In the genomic region with DNA sequence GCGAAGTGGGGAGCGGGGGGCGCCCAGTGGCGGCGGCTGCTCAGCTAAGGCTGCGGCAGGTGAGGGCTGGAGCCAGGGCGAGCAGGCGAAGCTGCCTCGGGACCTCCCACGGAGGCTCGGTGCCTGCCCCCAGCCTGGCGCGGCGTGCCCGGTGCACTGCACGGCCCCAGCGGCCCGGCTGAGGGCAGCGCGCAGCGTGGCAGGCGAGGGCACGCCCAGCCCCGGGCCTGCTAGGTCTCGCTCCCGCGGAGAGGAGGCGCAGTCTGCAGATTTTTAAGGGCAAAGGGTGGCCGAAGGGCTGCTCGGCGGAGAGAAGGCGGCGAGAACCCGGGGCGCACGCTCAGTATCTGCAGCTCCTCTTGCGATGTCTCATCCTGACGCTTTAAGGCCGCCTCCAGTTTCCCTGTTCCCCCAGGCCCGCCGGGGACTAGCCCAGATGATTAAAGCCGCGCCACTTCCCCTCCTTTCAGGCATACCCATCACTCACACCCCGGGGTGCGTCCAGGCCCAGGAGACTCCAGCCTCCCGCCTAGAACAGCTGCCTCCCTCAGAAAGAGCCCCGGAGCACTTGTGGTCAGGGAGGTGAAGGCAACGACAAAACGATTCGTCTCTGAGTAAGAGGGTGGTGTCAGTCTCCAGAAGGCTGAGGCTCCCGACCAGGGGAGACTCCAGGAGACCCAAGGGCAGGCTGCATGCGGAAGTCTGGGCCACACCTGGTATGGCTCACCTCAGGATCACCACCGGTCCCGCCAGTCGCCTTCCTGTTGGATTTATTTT, we compare ENCODE assay signal across 8 cellular contexts. TPM values are rescaled to one million over a fixed set of nuclear protein-coding genes. Genes with fewer than 3 reads are reported as not detected.
DNase-seq lines count a peak whose midpoint lies in the region; ATAC-seq and TF ChIP-seq lines count a peak whose summit lies in the region.

A gene with protein sequence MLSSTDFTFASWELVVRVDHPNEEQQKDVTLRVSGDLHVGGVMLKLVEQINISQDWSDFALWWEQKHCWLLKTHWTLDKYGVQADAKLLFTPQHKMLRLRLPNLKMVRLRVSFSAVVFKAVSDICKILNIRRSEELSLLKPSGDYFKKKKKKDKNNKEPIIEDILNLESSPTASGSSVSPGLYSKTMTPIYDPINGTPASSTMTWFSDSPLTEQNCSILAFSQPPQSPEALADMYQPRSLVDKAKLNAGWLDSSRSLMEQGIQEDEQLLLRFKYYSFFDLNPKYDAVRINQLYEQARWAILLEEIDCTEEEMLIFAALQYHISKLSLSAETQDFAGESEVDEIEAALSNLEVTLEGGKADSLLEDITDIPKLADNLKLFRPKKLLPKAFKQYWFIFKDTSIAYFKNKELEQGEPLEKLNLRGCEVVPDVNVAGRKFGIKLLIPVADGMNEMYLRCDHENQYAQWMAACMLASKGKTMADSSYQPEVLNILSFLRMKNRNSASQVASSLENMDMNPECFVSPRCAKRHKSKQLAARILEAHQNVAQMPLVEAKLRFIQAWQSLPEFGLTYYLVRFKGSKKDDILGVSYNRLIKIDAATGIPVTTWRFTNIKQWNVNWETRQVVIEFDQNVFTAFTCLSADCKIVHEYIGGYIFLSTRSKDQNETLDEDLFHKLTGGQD (minus strand): TSS at position 158 of the 777 bp plus-strand sequence. CDS start 3,476 bp downstream, outside the sequence.

- no peaks in the 10 kb centered on the region for H3K36me3 ChIP-seq in left ventricle myocardium inferior

- H3K27ac ChIP-seq in left ventricle myocardium inferior (replicated peaks), result peak within 1 kb of the TSS; percentile 48

- H3K27me3 Mint-ChIP-seq in activated naive CD8-positive, alpha-beta T cell treated with anti-CD3 and anti-CD28 coated beads for 36 hours, result peaks cover 62% of the 10 kb centered on the region

- peak within 1 kb of the TSS; percentile 63 for H3K4me3 ChIP-seq in left ventricle myocardium inferior

- peak; percentile 32 for TF ChIP-seq CTCF in left ventricle myocardium inferior (IDR thresholded peaks at IDR 0.05; ENCODE audit: borderline replicate concordance)

- ATAC-seq in HG03066 (IDR thresholded peaks at IDR 0.05; ENCODE audit: low read depth, unreplicated experiment), result peak; percentile 56
- ATAC-seq in HG03196 (IDR thresholded peaks at IDR 0.05; ENCODE audit: unreplicated experiment), result no peak

- H3K27me3 ChIP-seq in left ventricle myocardium inferior (ENCODE audit: low read depth), result peaks cover 22% of the 10 kb centered on the region

- H3K36me3 Mint-ChIP-seq in activated naive CD8-positive, alpha-beta T cell treated with anti-CD3 and anti-CD28 coated beads for 36 hours, result no peaks in the 10 kb centered on the region

- intact Hi-C loops in left ventricle myocardium inferior (cut with micrococcal nuclease), result no loop called here

- H3K9me3 ChIP-seq in left ventricle myocardium inferior (replicated peaks), result no peaks in the 10 kb centered on the region

- peaks cover 4% of the 10 kb centered on the region for H3K4me1 Mint-ChIP-seq in activated naive CD8-positive, alpha-beta T cell treated with anti-CD3 and anti-CD28 coated beads for 36 hours

- peak within 1 kb of the TSS; percentile 52 for H3K4me3 Mint-ChIP-seq in activated naive CD8-positive, alpha-beta T cell treated with anti-CD3 and anti-CD28 coated beads for 36 hours

- no peaks in the 10 kb centered on the region for H3K9me3 Mint-ChIP-seq in activated naive CD8-positive, alpha-beta T cell treated with anti-CD3 and anti-CD28 coated beads for 36 hours

- peak; percentile 70 for DNase-seq in activated CD4-positive, alpha-beta T cell treated with anti-CD3 and anti-CD28 coated beads for 48 hours
- no peak for DNase-seq in activated CD4-positive, alpha-beta T cell treated with anti-CD3 and anti-CD28 coated beads for 4 hours
- DNase-seq in NCI-H748 treated with DMSO at 0.1 percent for 48 hours (lab: John Stamatoyannopoulos, UW) (peak; percentile 75), left ventricle myocardium inferior (peak; percentile 40), putamen (ENCODE audit: low spot score) (peak; percentile 35)
- DNase-seq in activated naive CD8-positive, alpha-beta T cell treated with anti-CD3 and anti-CD28 coated beads for 36 hours, result peak; percentile 60

- no peak within 1 kb of the TSS for H3K27ac Mint-ChIP-seq in activated naive CD8-positive, alpha-beta T cell treated with anti-CD3 and anti-CD28 coated beads for 36 hours

- H3K4me1 ChIP-seq in left ventricle myocardium inferior, result peaks cover 19% of the 10 kb centered on the region

RNA-seq across cellular contexts. Expression of the gene that starts here (rescaled TPM):
- under 1 TPM; 0.32 to 0.52 TPM for total RNA-seq in activated naive CD8-positive, alpha-beta T cell treated with anti-CD3 and anti-CD28 coated beads for 36 hours
- 0.63 TPM for total RNA-seq in left ventricle myocardium inferior

Comparison
In these comparisons a context has a peak if more than half of its experiments do, and no peak if none do; other contexts are left out.
1. DNase-seq: peak in activated CD4-positive, alpha-beta T cell treated with anti-CD3 and anti-CD28 coated beads for 48 hours (single experiment), NCI-H748 treated with DMSO at 0.1 percent for 48 hours (single experiment) and putamen (single experiment); none in activated CD4-positive, alpha-beta T cell treated with anti-CD3 and anti-CD28 coated beads for 4 hours (0 of 2).
2. Peak in DNase-seq in activated naive CD8-positive, alpha-beta T cell treated with anti-CD3 and anti-CD28 coated beads for 36 hours; RNA of the gene not detected or under 1 TPM.
3. Peak in DNase-seq, H3K4me3 ChIP-seq and H3K27ac ChIP-seq in left ventricle myocardium inferior; RNA of the gene not detected or under 1 TPM.